1 cellular context compared by ENCODE assay signal in the genomic region with DNA sequence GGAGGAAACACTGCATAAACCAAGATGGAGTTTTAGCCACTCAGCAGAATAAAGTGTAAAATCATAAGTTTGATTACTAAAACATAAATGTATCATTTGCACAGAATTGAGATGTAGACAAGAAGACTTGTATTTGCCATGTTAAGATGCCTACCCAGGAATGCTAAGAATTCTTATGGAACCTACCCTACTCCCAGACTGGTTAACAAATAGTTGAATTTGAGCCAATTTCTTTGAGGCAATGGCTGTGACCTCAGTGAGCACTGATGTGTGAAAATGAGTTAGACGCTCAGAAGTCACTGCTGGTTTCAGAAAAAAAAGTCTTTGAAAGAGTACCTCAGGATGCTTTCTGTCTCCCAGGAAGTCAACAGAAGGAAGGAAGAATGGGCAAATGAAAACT.
TF ChIP-seq lines count a peak whose summit lies in the region.

No MANE protein-coding gene starts in this region.

TF ChIP-seq in GM23338, 12 proteins besides CTCF, POLR2A, EP300 and RAD21 (continued from another document):
- TF ChIP-seq, protein P1, sequence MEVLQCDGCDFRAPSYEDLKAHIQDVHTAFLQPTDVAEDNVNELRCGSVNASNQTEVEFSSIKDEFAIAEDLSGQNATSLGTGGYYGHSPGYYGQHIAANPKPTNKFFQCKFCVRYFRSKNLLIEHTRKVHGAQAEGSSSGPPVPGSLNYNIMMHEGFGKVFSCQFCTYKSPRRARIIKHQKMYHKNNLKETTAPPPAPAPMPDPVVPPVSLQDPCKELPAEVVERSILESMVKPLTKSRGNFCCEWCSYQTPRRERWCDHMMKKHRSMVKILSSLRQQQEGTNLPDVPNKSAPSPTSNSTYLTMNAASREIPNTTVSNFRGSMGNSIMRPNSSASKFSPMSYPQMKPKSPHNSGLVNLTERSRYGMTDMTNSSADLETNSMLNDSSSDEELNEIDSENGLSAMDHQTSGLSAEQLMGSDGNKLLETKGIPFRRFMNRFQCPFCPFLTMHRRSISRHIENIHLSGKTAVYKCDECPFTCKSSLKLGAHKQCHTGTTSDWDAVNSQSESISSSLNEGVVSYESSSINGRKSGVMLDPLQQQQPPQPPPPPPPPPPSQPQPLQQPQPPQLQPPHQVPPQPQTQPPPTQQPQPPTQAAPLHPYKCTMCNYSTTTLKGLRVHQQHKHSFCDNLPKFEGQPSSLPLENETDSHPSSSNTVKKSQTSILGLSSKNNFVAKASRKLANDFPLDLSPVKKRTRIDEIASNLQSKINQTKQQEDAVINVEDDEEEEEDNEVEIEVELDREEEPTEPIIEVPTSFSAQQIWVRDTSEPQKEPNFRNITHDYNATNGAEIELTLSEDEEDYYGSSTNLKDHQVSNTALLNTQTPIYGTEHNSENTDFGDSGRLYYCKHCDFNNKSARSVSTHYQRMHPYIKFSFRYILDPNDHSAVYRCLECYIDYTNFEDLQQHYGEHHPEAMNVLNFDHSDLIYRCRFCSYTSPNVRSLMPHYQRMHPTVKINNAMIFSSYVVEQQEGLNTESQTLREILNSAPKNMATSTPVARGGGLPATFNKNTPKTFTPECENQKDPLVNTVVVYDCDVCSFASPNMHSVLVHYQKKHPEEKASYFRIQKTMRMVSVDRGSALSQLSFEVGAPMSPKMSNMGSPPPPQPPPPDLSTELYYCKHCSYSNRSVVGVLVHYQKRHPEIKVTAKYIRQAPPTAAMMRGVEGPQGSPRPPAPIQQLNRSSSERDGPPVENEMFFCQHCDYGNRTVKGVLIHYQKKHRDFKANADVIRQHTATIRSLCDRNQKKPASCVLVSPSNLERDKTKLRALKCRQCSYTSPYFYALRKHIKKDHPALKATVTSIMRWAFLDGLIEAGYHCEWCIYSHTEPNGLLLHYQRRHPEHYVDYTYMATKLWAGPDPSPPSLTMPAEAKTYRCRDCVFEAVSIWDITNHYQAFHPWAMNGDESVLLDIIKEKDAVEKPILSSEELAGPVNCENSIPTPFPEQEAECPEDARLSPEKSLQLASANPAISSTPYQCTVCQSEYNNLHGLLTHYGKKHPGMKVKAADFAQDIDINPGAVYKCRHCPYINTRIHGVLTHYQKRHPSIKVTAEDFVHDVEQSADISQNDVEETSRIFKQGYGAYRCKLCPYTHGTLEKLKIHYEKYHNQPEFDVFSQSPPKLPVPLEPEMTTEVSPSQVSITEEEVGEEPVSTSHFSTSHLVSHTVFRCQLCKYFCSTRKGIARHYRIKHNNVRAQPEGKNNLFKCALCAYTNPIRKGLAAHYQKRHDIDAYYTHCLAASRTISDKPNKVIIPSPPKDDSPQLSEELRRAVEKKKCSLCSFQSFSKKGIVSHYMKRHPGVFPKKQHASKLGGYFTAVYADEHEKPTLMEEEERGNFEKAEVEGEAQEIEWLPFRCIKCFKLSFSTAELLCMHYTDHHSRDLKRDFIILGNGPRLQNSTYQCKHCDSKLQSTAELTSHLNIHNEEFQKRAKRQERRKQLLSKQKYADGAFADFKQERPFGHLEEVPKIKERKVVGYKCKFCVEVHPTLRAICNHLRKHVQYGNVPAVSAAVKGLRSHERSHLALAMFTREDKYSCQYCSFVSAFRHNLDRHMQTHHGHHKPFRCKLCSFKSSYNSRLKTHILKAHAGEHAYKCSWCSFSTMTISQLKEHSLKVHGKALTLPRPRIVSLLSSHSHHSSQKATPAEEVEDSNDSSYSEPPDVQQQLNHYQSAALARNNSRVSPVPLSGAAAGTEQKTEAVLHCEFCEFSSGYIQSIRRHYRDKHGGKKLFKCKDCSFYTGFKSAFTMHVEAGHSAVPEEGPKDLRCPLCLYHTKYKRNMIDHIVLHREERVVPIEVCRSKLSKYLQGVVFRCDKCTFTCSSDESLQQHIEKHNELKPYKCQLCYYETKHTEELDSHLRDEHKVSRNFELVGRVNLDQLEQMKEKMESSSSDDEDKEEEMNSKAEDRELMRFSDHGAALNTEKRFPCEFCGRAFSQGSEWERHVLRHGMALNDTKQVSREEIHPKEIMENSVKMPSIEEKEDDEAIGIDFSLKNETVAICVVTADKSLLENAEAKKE (CRISPR knock-in tag; IDR thresholded peaks at IDR 0.05) = no peak
- TF ChIP-seq, protein P2, sequence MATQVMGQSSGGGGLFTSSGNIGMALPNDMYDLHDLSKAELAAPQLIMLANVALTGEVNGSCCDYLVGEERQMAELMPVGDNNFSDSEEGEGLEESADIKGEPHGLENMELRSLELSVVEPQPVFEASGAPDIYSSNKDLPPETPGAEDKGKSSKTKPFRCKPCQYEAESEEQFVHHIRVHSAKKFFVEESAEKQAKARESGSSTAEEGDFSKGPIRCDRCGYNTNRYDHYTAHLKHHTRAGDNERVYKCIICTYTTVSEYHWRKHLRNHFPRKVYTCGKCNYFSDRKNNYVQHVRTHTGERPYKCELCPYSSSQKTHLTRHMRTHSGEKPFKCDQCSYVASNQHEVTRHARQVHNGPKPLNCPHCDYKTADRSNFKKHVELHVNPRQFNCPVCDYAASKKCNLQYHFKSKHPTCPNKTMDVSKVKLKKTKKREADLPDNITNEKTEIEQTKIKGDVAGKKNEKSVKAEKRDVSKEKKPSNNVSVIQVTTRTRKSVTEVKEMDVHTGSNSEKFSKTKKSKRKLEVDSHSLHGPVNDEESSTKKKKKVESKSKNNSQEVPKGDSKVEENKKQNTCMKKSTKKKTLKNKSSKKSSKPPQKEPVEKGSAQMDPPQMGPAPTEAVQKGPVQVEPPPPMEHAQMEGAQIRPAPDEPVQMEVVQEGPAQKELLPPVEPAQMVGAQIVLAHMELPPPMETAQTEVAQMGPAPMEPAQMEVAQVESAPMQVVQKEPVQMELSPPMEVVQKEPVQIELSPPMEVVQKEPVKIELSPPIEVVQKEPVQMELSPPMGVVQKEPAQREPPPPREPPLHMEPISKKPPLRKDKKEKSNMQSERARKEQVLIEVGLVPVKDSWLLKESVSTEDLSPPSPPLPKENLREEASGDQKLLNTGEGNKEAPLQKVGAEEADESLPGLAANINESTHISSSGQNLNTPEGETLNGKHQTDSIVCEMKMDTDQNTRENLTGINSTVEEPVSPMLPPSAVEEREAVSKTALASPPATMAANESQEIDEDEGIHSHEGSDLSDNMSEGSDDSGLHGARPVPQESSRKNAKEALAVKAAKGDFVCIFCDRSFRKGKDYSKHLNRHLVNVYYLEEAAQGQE (IDR thresholded peaks at IDR 0.05; ENCODE audit: unreplicated experiment) = no peak
- TF ChIP-seq EZH2 (IDR thresholded peaks at IDR 0.05; ENCODE audit: low read depth, unreplicated experiment) = no peak
- TF ChIP-seq ZNF331 (CRISPR knock-in tag; IDR thresholded peaks at IDR 0.05; ENCODE audit: low read depth) = no peak
- no peak for TF ChIP-seq ZNF114 (CRISPR knock-in tag; IDR thresholded peaks at IDR 0.05)
- no peak for TF ChIP-seq NANOG (IDR thresholded peaks at IDR 0.05; ENCODE audit: borderline replicate concordance)
- TF ChIP-seq POLR2AphosphoS5 (IDR thresholded peaks at IDR 0.05; ENCODE audit: low read depth) = no peak
